ENCODE assay signal across 13 cellular contexts in the genomic region with DNA sequence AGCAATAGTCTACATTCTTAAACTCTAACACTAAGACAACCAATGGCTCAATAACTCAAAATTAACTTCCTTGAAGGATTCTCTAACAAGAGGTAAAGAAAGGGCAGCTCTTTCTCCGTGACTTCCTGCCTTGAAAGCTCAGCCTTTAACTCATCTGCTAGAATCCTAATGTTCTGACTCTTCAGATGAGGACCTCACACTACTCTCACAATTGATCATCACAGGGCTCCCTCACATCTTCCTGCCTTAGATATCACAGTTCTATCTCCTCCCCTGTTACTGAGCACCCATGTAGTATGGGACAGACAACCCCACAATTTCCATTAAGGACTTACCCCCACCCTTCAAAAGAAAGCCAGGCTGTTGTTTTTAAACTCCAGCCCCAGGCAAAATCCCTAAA. TPM values are rescaled to one million over a fixed set of nuclear protein-coding genes. Genes with fewer than 3 reads are reported as not detected.
A peak's percentile ranks its signal among the peaks of the same experiment; 100 is the strongest.
DNase-seq lines count a peak whose midpoint lies in the region; ATAC-seq, FAIRE-seq and TF ChIP-seq lines count a peak whose summit lies in the region.
"Had no signal": no experiment of that assay in that cellular context is flagged by ENCODE, and none has a peak within 500 bp of the region (broad histone marks: within the 10 kb centered on the region; RNA-seq: fewer than 3 reads in every experiment).

No MANE protein-coding gene starts in this region.

- H2BK5ac ChIP-seq in H9 (ENCODE audit: insufficient read length, low read length): no peak overlapping the region

- no peak overlapping the region for H2BK20ac ChIP-seq in H9 (ENCODE audit: low read depth, low read length, poor library complexity, severe bottlenecking)

- H4K5ac ChIP-seq in H9 (ENCODE audit: insufficient read length, low read depth, low read length): no peak overlapping the region

- H3K4me3 ChIP-seq in HepG2 (replicated peaks in 1 of 3; ENCODE audit: insufficient read depth in 1 of 3, low read depth in 2 of 3, low read length in 3 of 3): no peak overlapping the region
- H3K4me3 ChIP-seq in right lobe of liver: no peak overlapping the region
- H3K4me3 ChIP-seq in kidney (ENCODE audit: low read length in 2 of 2): no peak overlapping the region
- H3K4me3 ChIP-seq: upper lobe of right lung had no signal

- TF ChIP-seq CTCF in HepG2 (CRISPR knock-in tag; IDR thresholded peaks at IDR 0.05): no peak
- TF ChIP-seq CTCF in right lobe of liver (IDR thresholded peaks at IDR 0.05): no peak
- no peak for TF ChIP-seq CTCF in H9 (conservative IDR thresholded peaks at IDR 0.05)
- no peak for TF ChIP-seq CTCF in kidney (IDR thresholded peaks at IDR 0.05; ENCODE audit: borderline replicate concordance, extremely low read depth, insufficient read depth)

- CTCF ChIA-PET in HepG2 (lab: Yijun Ruan, JAX; ENCODE audit: low intra/inter-chr PET ratio, low total read pairs): no interaction called here

- no peaks in the 10 kb centered on the region for H3K9me3 Mint-ChIP-seq in H9
- H3K9me3 Mint-ChIP-seq in activated T-helper 17 cell treated with anti-CD3 and anti-CD28 coated beads, Interleukin-2, amount 50 U/mL, for 72 hours: no peaks in the 10 kb centered on the region

- H3K4me1 ChIP-seq in HepG2 (ENCODE audit: insufficient read depth, low read length) (peaks cover 51% of the 10 kb centered on the region), right lobe of liver (peaks cover 0 to 5% (median 0%) of the 10 kb centered on the region in 4 donors), H9 (ENCODE audit: insufficient read depth, low read length) (no peaks in the 10 kb centered on the region), kidney (ENCODE audit: control insufficient read depth in 1 of 2, insufficient read depth in 1 of 2, low read depth in 1 of 2, low read length in 2 of 2) (peaks cover 10 to 33% of the 10 kb centered on the region in 2 donors)

- H2BK12ac ChIP-seq in H9 (ENCODE audit: insufficient read length, low read depth, low read length): no peak overlapping the region

- FAIRE-seq in HepG2 (lab: Jason Lieb, UNC) (no peak), kidney (lab: Jason Lieb, UNC) (no peak)

- no peak overlapping the region for H3K9ac ChIP-seq in HepG2 (ENCODE audit: insufficient read depth, low read depth, low read length)
- H3K9ac ChIP-seq in H9 (ENCODE audit: extremely low read depth, insufficient read length, low read length): no peak overlapping the region
- no peak overlapping the region for H3K9ac ChIP-seq in kidney (ENCODE audit: low read length in 2 of 2)

- ATAC-seq in HepG2 (no peak), right lobe of liver (no peak), left cardiac atrium (no peak), HG03097 (IDR thresholded peaks at IDR 0.05; ENCODE audit: low FRiP score, unreplicated experiment) (no peak)
- ATAC-seq in activated T-helper 17 cell treated with anti-CD3 and anti-CD28 coated beads, Interleukin-2, amount 50 U/mL, for 72 hours (replicated peaks): peak; percentile 99
- peak; percentile 99 for ATAC-seq in stimulated activated naive CD8-positive, alpha-beta T cell treated with anti-CD3 and anti-CD28 coated beads, Interleukin-15, Interleukin-2, amounts not matched to agents 100 U/mL and 50 U/mL, for 24 hours
- ATAC-seq: right cardiac atrium, upper lobe of right lung had no signal

- in situ Hi-C loops in HepG2 (cut with HindIII; ENCODE audit: extremely low pct_ligation_motif_present, low pct_unique_long_range_greater_than_20kb): loop anchor here (25.0 kb wide), 2 partner anchors 91 to 316 kb away; no protein-coding TSS in a partner anchor

- H3K56ac ChIP-seq in H9 (ENCODE audit: insufficient read length, low read depth, low read length): no peak overlapping the region

- no peak overlapping the region for H3K4me3 Mint-ChIP-seq in H9
- peak overlapping the region; percentile 76 for H3K4me3 Mint-ChIP-seq in activated T-helper 17 cell treated with anti-CD3 and anti-CD28 coated beads, Interleukin-2, amount 50 U/mL, for 72 hours
- H3K4me3 Mint-ChIP-seq: B cell had no signal

- H3K23me2 ChIP-seq in H9 (ENCODE audit: insufficient read length, low read depth, low read length, poor library complexity, severe bottlenecking): no peaks in the 10 kb centered on the region

- H3K36me3 ChIP-seq in HepG2 (replicated peaks in 1 of 2; ENCODE audit: control insufficient read depth in 1 of 2, insufficient read depth in 2 of 2, low read length in 2 of 2): no peaks in the 10 kb centered on the region
- no peaks in the 10 kb centered on the region for H3K36me3 ChIP-seq in right lobe of liver
- H3K36me3 ChIP-seq in kidney (ENCODE audit: control insufficient read depth in 1 of 2, insufficient read depth in 2 of 2, low read length in 2 of 2): no peaks in the 10 kb centered on the region
- H3K36me3 ChIP-seq: upper lobe of right lung had no signal

- TF ChIP-seq EP300 in HepG2 (IDR thresholded peaks at IDR 0.05; ENCODE audit: low read depth in 2 of 2, low read length in 2 of 2) (no peak), HepG2 (CRISPR knock-in tag; IDR thresholded peaks at IDR 0.05; ENCODE audit: borderline replicate concordance) (no peak)

- peaks cover 4% of the 10 kb centered on the region for H3K79me1 ChIP-seq in H9 (ENCODE audit: insufficient read depth, low read depth, low read length, poor library complexity, severe bottlenecking)

- H3K79me2 ChIP-seq in HepG2 (ENCODE audit: insufficient read depth, low read length) (peaks cover 19% of the 10 kb centered on the region), H9 (ENCODE audit: insufficient read depth, low read length) (peaks cover 4% of the 10 kb centered on the region; the same call in 1 of the 2 replicates)

- H4K20me1 ChIP-seq in HepG2 (ENCODE audit: insufficient read depth, low read length): 0 out of 2 replicates have a peak, but pooled peaks cover 3% of the 10 kb centered on the region
- no peaks in the 10 kb centered on the region for H4K20me1 ChIP-seq in H9 (ENCODE audit: control insufficient read depth, insufficient read depth, insufficient read length)

- TF ChIP-seq RAD21 in HepG2 (CRISPR knock-in tag; IDR thresholded peaks at IDR 0.05): no peak

- H3K23ac ChIP-seq in H9 (ENCODE audit: insufficient read length, low read depth, low read length): no peak overlapping the region

- no TSS peak for BruUV-seq in HepG2 (replicated peaks; lab: Mats Ljungman, UMichigan)

- H3K4me2 ChIP-seq in HepG2 (ENCODE audit: low read depth, low read length) (no peak overlapping the region), H9 (ENCODE audit: insufficient read depth, insufficient read length, low read length) (no peak overlapping the region)

- peaks cover 0 to 3% of the 10 kb centered on the region in 2 experiments; a peak in 1 of 4 replicates for H3K4me1 Mint-ChIP-seq in H9
- H3K4me1 Mint-ChIP-seq in activated T-helper 17 cell treated with anti-CD3 and anti-CD28 coated beads, Interleukin-2, amount 50 U/mL, for 72 hours: peaks cover 38% of the 10 kb centered on the region

- H3K36me3 Mint-ChIP-seq in H9 (ENCODE audit: insufficient read depth in 1 of 3, low read depth in 3 of 3): no peaks in the 10 kb centered on the region; a peak in 1 of 7 replicates
- H3K36me3 Mint-ChIP-seq in activated T-helper 17 cell treated with anti-CD3 and anti-CD28 coated beads, Interleukin-2, amount 50 U/mL, for 72 hours (ENCODE audit: low read depth): no peaks in the 10 kb centered on the region

- no peak overlapping the region for H4K8ac ChIP-seq in H9 (replicated peaks; ENCODE audit: insufficient read length, low read depth, low read length)

- DNase-seq in HepG2 (ENCODE audit: low spot score) (no peak), right lobe of liver (no peak), H9 (no peak), left cardiac atrium (no peak), kidney (no peak)
- no peak for DNase-seq in stimulated activated naive CD8-positive, alpha-beta T cell treated with anti-CD3 and anti-CD28 coated beads, Interleukin-15, Interleukin-2, amounts not matched to agents 100 U/mL and 50 U/mL, for 24 hours
- DNase-seq: caudate nucleus, NCI-H2029 treated with DMSO at 0.1 percent for 48 hours, right cardiac atrium, upper lobe of right lung had no signal

- no peak overlapping the region for H2BK120ac ChIP-seq in H9 (ENCODE audit: low read depth, low read length, poor library complexity, severe bottlenecking)

- H2AK5ac ChIP-seq in H9 (ENCODE audit: insufficient read length, low read length): no peak overlapping the region

- H3T11ph ChIP-seq in H9 (ENCODE audit: low read length): no peak overlapping the region

- H3K27ac ChIP-seq in HepG2 (ENCODE audit: extremely low read length, insufficient read depth, low read length) (peak overlapping the region; percentile 12), right lobe of liver (no peak overlapping the region), H9 (ENCODE audit: insufficient read length, low read depth, low read length) (no peak overlapping the region), kidney (ENCODE audit: low read depth in 2 of 2, low read length in 2 of 2) (no peak overlapping the region)
- H3K27ac ChIP-seq: upper lobe of right lung had no signal

- H3K9me3 ChIP-seq in HepG2 (ENCODE audit: low read length) (no peaks in the 10 kb centered on the region), right lobe of liver (no peaks in the 10 kb centered on the region), H9 (ENCODE audit: control insufficient read depth, low read depth, low read length) (no peaks in the 10 kb centered on the region), kidney (ENCODE audit: control insufficient read depth in 1 of 2, low read length in 2 of 2) (no peaks in the 10 kb centered on the region)
- H3K9me3 ChIP-seq: upper lobe of right lung had no signal

- H3K27me3 ChIP-seq in HepG2 (ENCODE audit: control insufficient read depth in 1 of 2, insufficient read depth in 2 of 2, low read length in 2 of 2) (no peaks in the 10 kb centered on the region), right lobe of liver (no peaks in the 10 kb centered on the region), H9 (ENCODE audit: insufficient read depth, low read length) (no peaks in the 10 kb centered on the region)
- H3K27me3 ChIP-seq: upper lobe of right lung had no signal

- TF ChIP-seq POLR2A in HepG2 (IDR thresholded peaks at IDR 0.05; ENCODE audit: insufficient read depth in 1 of 2, low read depth in 2 of 2, low read length in 2 of 2) (no peak), right lobe of liver (IDR thresholded peaks at IDR 0.05) (no peak)

- no peak overlapping the region for H4K91ac ChIP-seq in H9 (ENCODE audit: insufficient read length, low read depth, low read length)

- no peak overlapping the region for H3K4ac ChIP-seq in H9 (ENCODE audit: low read depth, low read length)

- H2AFZ ChIP-seq in HepG2 (ENCODE audit: low read length) (no peak overlapping the region), H9 (ENCODE audit: low read length) (no peak overlapping the region)

- H3K18ac ChIP-seq in H9 (ENCODE audit: insufficient read length, low read depth, low read length): no peak overlapping the region

- intact Hi-C loops in HepG2 (cut with micrococcal nuclease; ENCODE audit: unreplicated experiment) (no loop called here), right lobe of liver (cut with DNase I) (no loop called here), left cardiac atrium (cut with DNase I) (no loop called here), kidney (cut with DNase I) (no loop called here)

- POLR2A ChIA-PET in HepG2 (lab: Yijun Ruan, JAX): no interaction called here

- 96% methylated on average over 1 of the region's 1 CpG for WGBS in HepG2 (ENCODE audit: low lambda C conversion rate)
- 71% methylated on average over 1 of the region's 1 CpG for WGBS in right lobe of liver (ENCODE audit: insufficient coverage, low coverage, low lambda C conversion rate, missing lambda C conversion rate)
- no CpG with 5 or more reads among the region's 1 CpG for WGBS in H9 (ENCODE audit: extremely low coverage, insufficient read length, low lambda C conversion rate)

- H3K27ac Mint-ChIP-seq in H9: peak overlapping the region in 2 of 3 experiments; percentile 1 to 31; a peak in 1 of 7 replicates
- peak overlapping the region; percentile 82 for H3K27ac Mint-ChIP-seq in activated T-helper 17 cell treated with anti-CD3 and anti-CD28 coated beads, Interleukin-2, amount 50 U/mL, for 72 hours
- H3K27ac Mint-ChIP-seq: B cell had no signal

- no peaks in the 10 kb centered on the region for H3K27me3 Mint-ChIP-seq in H9 (ENCODE audit: low read depth)
- no peaks in the 10 kb centered on the region for H3K27me3 Mint-ChIP-seq in activated T-helper 17 cell treated with anti-CD3 and anti-CD28 coated beads, Interleukin-2, amount 50 U/mL, for 72 hours
- H3K27me3 Mint-ChIP-seq: B cell had no signal

- H3K14ac ChIP-seq in H9 (ENCODE audit: insufficient read depth, low read length): no peak overlapping the region

- no peak overlapping the region for H2BK15ac ChIP-seq in H9 (ENCODE audit: low read depth, low read length)

RNA-seq across cellular contexts. Expression of gene SMURF2, which starts 33.5 kb away (rescaled TPM):
- 24.3 and 29.3 TPM in 2 replicates for total RNA-seq in HepG2 (2016; rRNA removed; fragmentation: Illumina TruSeq; extraction: Trizol)
- 9.8 and 12.5 TPM in 2 replicates for total RNA-seq in HepG2 (2016; cell fraction: cytosol; rRNA removed; fragmentation: Illumina TruSeq; extraction: Trizol; ENCODE audit: low read depth)
- 23.1 and 28.2 TPM in 2 replicates for total RNA-seq in HepG2 (2016; cell fraction: insoluble cytoplasmic fraction; rRNA removed; fragmentation: Illumina TruSeq; extraction: Trizol)
- 16.9 and 17.9 TPM in 2 replicates for total RNA-seq in HepG2 (2016; cell fraction: membrane; rRNA removed; fragmentation: Illumina TruSeq; extraction: Trizol)
- 23.0 and 24.2 TPM in 2 replicates for total RNA-seq in HepG2 (2016; cell fraction: nucleus; rRNA removed; fragmentation: Illumina TruSeq; extraction: Trizol)
- 12.9 and 14.9 TPM in 2 replicates for polyA plus RNA-seq in HepG2 (2011; rRNA removed)
- polyA plus RNA-seq in HepG2 (2011; cell fraction: cytosol; rRNA removed): 6.7 and 10.4 TPM in 2 replicates
- 10.2 and 12.2 TPM in 2 replicates for polyA plus RNA-seq in HepG2 (2011; cell fraction: nucleus; rRNA removed)
- 13.3 and 15.9 TPM in 2 replicates for polyA plus RNA-seq in HepG2 (2012)
- polyA plus RNA-seq in HepG2 (2016; cell fraction: cytosol; fragmentation: Illumina TruSeq; extraction: Trizol; ENCODE audit: low read depth): 1.3 and 1.5 TPM in 2 replicates
- polyA plus RNA-seq in HepG2 (2016; cell fraction: insoluble cytoplasmic fraction; fragmentation: Illumina TruSeq; extraction: Trizol; ENCODE audit: low read depth): 20.3 and 21.2 TPM in 2 replicates
- polyA plus RNA-seq in HepG2 (2016; cell fraction: membrane; fragmentation: Illumina TruSeq; extraction: Trizol; ENCODE audit: low read depth): 5.1 and 5.8 TPM in 2 replicates
- polyA plus RNA-seq in HepG2 (2016; cell fraction: nucleus; fragmentation: Illumina TruSeq; extraction: Trizol; ENCODE audit: insufficient read depth, low read depth): 24.6 and 25.3 TPM in 2 replicates
- 16.0 and 18.1 TPM in 2 replicates for polyA minus RNA-seq in HepG2 (2011; rRNA and poly(A)+ RNA removed; ENCODE audit: low replicate concordance)
- 14.9 and 18.5 TPM in 2 replicates for polyA minus RNA-seq in HepG2 (2011; cell fraction: cytosol; rRNA and poly(A)+ RNA removed)
- polyA minus RNA-seq in HepG2 (2011; cell fraction: nucleus; rRNA and poly(A)+ RNA removed): 28.2 and 34.3 TPM in 2 replicates
- total RNA-seq in right lobe of liver: 1 to 10 TPM; 2.5 to 6.8 (median 4.0) TPM
- 33.0 and 35.3 TPM in 2 replicates for total RNA-seq in H9 (2021)
- total RNA-seq in activated T-helper 17 cell treated with anti-CD3 and anti-CD28 coated beads, Interleukin-2, amount 50 U/mL, for 72 hours: 10 to 100 TPM; 13.4 to 14.2 TPM
- total RNA-seq in left cardiac atrium: 10 to 100 TPM; 14.3 to 17.9 TPM
- total RNA-seq in kidney: 27.9 TPM
- 7.2 TPM for polyA plus RNA-seq in kidney (ENCODE audit: insufficient read depth, low read depth, low replicate concordance)

Comparison
In these comparisons a context has a peak if more than half of its experiments do, and no peak if none do; other contexts are left out.
1. ATAC-seq: peak in activated T-helper 17 cell treated with anti-CD3 and anti-CD28 coated beads, Interleukin-2, amount 50 U/mL, for 72 hours (single experiment) and stimulated activated naive CD8-positive, alpha-beta T cell treated with anti-CD3 and anti-CD28 coated beads, Interleukin-15, Interleukin-2, amounts not matched to agents 100 U/mL and 50 U/mL, for 24 hours (single experiment); none in HepG2 (single experiment), right lobe of liver (0 of 4), left cardiac atrium (0 of 2) and HG03097 (single experiment).